In genomic region chr19:19627716-19628498, GRCh38 we compare ENCODE assay signal across 8 cellular contexts. TPM values are rescaled to one million over a fixed set of nuclear protein-coding genes. Genes with fewer than 3 reads are reported as not detected.
A peak's percentile ranks its signal among the peaks of the same experiment; 100 is the strongest.
DNase-seq lines count a peak whose midpoint lies in the region; ATAC-seq, FAIRE-seq and TF ChIP-seq lines count a peak whose summit lies in the region.

TSS of gene LPAR2 (minus strand) at chr19:19628220. CDS start at chr19:19627275, 945 bp downstream.

- TF ChIP-seq CTCF in kidney (IDR thresholded peaks at IDR 0.05; ENCODE audit: borderline replicate concordance, extremely low read depth, insufficient read depth), result no peak

- ATAC-seq in HG03342 (IDR thresholded peaks at IDR 0.05; ENCODE audit: unreplicated experiment), result peak; percentile 54

- peaks cover 0 to 3% of the 10 kb centered on the region in 2 donors for H3K4me1 ChIP-seq in kidney (ENCODE audit: control insufficient read depth in 1 of 2, insufficient read depth in 1 of 2, low read depth in 1 of 2, low read length in 2 of 2)

- H3K9ac ChIP-seq in kidney (ENCODE audit: low read length in 2 of 2), result peak within 1 kb of the TSS in 1 of 2 donors; percentile 34

- H3K4me3 ChIP-seq in kidney (ENCODE audit: low read length in 2 of 2), result peak within 1 kb of the TSS in 1 of 2 donors; percentile 44

- no peaks in the 10 kb centered on the region for H3K9me3 ChIP-seq in kidney (ENCODE audit: control insufficient read depth in 1 of 2, low read length in 2 of 2)

- DNase-seq in NCI-H1417 (lab: John Stamatoyannopoulos, UW) (peak; percentile 36 to 82 (median 82)), NCI-H1417 treated with DMSO at 0.1 percent for 48 hours (lab: John Stamatoyannopoulos, UW) (no peak), T-helper 1 cell (peak; percentile 67 to 87 (median 75)), astrocyte of the hippocampus (ENCODE audit: low read depth, low spot score) (peak; percentile 46), kidney (peak; percentile 87), hippocampal formation (lab: John Stamatoyannopoulos, UW) (no peak)
- peak; percentile 72 to 75 for DNase-seq in stimulated activated CD4-positive, alpha-beta T cell treated with anti-CD3 and anti-CD28 coated beads, Interleukin-4, amount 100 ng/mL, for 4 hours

- no peaks in the 10 kb centered on the region for H3K36me3 ChIP-seq in kidney (ENCODE audit: control insufficient read depth in 1 of 2, insufficient read depth in 2 of 2, low read length in 2 of 2)

- intact Hi-C loops in kidney (cut with DNase I), result no loop called here

- no peak for FAIRE-seq in kidney (lab: Jason Lieb, UNC)

- H3K27ac ChIP-seq in kidney (ENCODE audit: low read depth in 2 of 2, low read length in 2 of 2), result no peak within 1 kb of the TSS

RNA-seq across cellular contexts. Expression of gene LPAR2, which starts in this region (rescaled TPM):
- 10.4 TPM for total RNA-seq in kidney
- polyA plus RNA-seq in kidney (ENCODE audit: insufficient read depth, low read depth, low replicate concordance), result 5.6 TPM

Comparison
In these comparisons a context has a peak if more than half of its experiments do, and no peak if none do; other contexts are left out.
1. DNase-seq: peak in NCI-H1417 (3 of 3), T-helper 1 cell (5 of 5), astrocyte of the hippocampus (single experiment), kidney (single experiment) and stimulated activated CD4-positive, alpha-beta T cell treated with anti-CD3 and anti-CD28 coated beads, Interleukin-4, amount 100 ng/mL, for 4 hours (2 of 2); none in NCI-H1417 treated with DMSO at 0.1 percent for 48 hours (single experiment) and hippocampal formation (0 of 2).